In genomic region chr19:2944775-2945574, GRCh38 we compare ENCODE assay signal across 1 cellular context.
TF ChIP-seq lines count a peak whose summit lies in the region.

ZNF77 (minus strand) TSS chr19:2944971; CDS start chr19:2944840, 131 bp downstream.

TF ChIP-seq in HepG2, 621 proteins besides CTCF, POLR2A, EP300 and RAD21 (continued from another document and continues in another):
- peak; percentile 46 for TF ChIP-seq IKZF4 (CRISPR knock-in tag; IDR thresholded peaks at IDR 0.05; ENCODE audit: borderline replicate concordance, low read depth, not compliant biosample characterization)
- no peak for TF ChIP-seq CENPT (CRISPR knock-in tag; IDR thresholded peaks at IDR 0.05; ENCODE audit: low read depth)
- peak; percentile 54 for TF ChIP-seq MED1 (CRISPR knock-in tag; IDR thresholded peaks at IDR 0.05)
- 0 out of 2 replicates have a peak, but pooled peaks have one; percentile 62 for TF ChIP-seq ZNF160 (CRISPR knock-in tag; IDR thresholded peaks at IDR 0.05)
- peak; percentile 24 to 65; a peak in 3 of 4 replicates for TF ChIP-seq HMGXB4 (CRISPR knock-in tag; IDR thresholded peaks at IDR 0.05; ENCODE audit: borderline replicate concordance in 1 of 2, low read depth in 1 of 2)
- TF ChIP-seq ZNF547 (CRISPR knock-in tag; IDR thresholded peaks at IDR 0.05), result peak; percentile 78
- peak; percentile 66; the same call in 1 of the 2 replicates for TF ChIP-seq ZSCAN29 (CRISPR knock-in tag; conservative IDR thresholded peaks at IDR 0.05)
- TF ChIP-seq SNAPC4 (CRISPR knock-in tag; IDR thresholded peaks at IDR 0.05), result 0 out of 2 replicates have a peak, but pooled peaks have one; percentile 28
- TF ChIP-seq ZKSCAN1 (IDR thresholded peaks at IDR 0.05; ENCODE audit: low read length), result no peak
- TF ChIP-seq ELK4 (CRISPR knock-in tag; IDR thresholded peaks at IDR 0.05; ENCODE audit: borderline replicate concordance), result no peak
- peak; percentile 10 for TF ChIP-seq ZSCAN9 (CRISPR knock-in tag; IDR thresholded peaks at IDR 0.05; ENCODE audit: borderline replicate concordance)
- peak; percentile 28; the same call in 1 of the 2 replicates for TF ChIP-seq ZNF12 (CRISPR knock-in tag; IDR thresholded peaks at IDR 0.05)
- TF ChIP-seq GABPA (IDR thresholded peaks at IDR 0.05; ENCODE audit: low read depth, low read length), result no peak
- TF ChIP-seq GABPA (CRISPR knock-in tag; IDR thresholded peaks at IDR 0.05; ENCODE audit: low read depth), result peak; percentile 43
- peak; percentile 90 for TF ChIP-seq SAP130 (CRISPR knock-in tag; IDR thresholded peaks at IDR 0.05; ENCODE audit: low read depth)
- peak; percentile 73; the same call in 1 of the 2 replicates for TF ChIP-seq KAT7 (CRISPR knock-in tag; IDR thresholded peaks at IDR 0.05; ENCODE audit: borderline replicate concordance)
- TF ChIP-seq ZNF224 (CRISPR knock-in tag; IDR thresholded peaks at IDR 0.05), result peak; percentile 72; the same call in 1 of the 2 replicates
- TF ChIP-seq RXRB (CRISPR knock-in tag; IDR thresholded peaks at IDR 0.05; ENCODE audit: borderline replicate concordance), result peak; percentile 32; the same call in 1 of the 2 replicates
- peak; percentile 89 for TF ChIP-seq ZC3H13 (CRISPR knock-in tag; IDR thresholded peaks at IDR 0.05)
- no peak for TF ChIP-seq SRF (IDR thresholded peaks at IDR 0.05; ENCODE audit: low read depth, low read length)
- no peak for TF ChIP-seq CEBPG (CRISPR knock-in tag; IDR thresholded peaks at IDR 0.05)
- TF ChIP-seq HOXD1 (CRISPR knock-in tag; IDR thresholded peaks at IDR 0.05), result no peak
- TF ChIP-seq CHD4 (IDR thresholded peaks at IDR 0.05; ENCODE audit: borderline replicate concordance, low read length), result peak; percentile 94
- TF ChIP-seq ZSCAN30 (CRISPR knock-in tag; IDR thresholded peaks at IDR 0.05), result no peak
- peak; percentile 86 for TF ChIP-seq CCDC6 (CRISPR knock-in tag; IDR thresholded peaks at IDR 0.05)
- TF ChIP-seq XRCC5 (optimal IDR thresholded peaks at IDR 0.05; ENCODE audit: low read length), result peak; percentile 23
- TF ChIP-seq CHCHD3 (CRISPR knock-in tag; IDR thresholded peaks at IDR 0.05), result 0 out of 2 replicates have a peak, but pooled peaks have one; percentile 9
- no peak for TF ChIP-seq SOX13 (IDR thresholded peaks at IDR 0.05)
- TF ChIP-seq SOX13 (CRISPR knock-in tag; conservative IDR thresholded peaks at IDR 0.05 in 1 of 2, IDR thresholded peaks at IDR 0.05 in 1 of 2), result peak; percentile 6 to 8; a peak in 1 of 4 replicates
- no peak for TF ChIP-seq SMC3 (IDR thresholded peaks at IDR 0.05; ENCODE audit: low read length)
- TF ChIP-seq KDM5A (IDR thresholded peaks at IDR 0.05; ENCODE audit: borderline replicate concordance, low read length), result peak; percentile 80; the same call in 1 of the 2 replicates
- no peak for TF ChIP-seq ZNF282 (IDR thresholded peaks at IDR 0.05; ENCODE audit: partially characterized antibody)
- TF ChIP-seq, protein P1, sequence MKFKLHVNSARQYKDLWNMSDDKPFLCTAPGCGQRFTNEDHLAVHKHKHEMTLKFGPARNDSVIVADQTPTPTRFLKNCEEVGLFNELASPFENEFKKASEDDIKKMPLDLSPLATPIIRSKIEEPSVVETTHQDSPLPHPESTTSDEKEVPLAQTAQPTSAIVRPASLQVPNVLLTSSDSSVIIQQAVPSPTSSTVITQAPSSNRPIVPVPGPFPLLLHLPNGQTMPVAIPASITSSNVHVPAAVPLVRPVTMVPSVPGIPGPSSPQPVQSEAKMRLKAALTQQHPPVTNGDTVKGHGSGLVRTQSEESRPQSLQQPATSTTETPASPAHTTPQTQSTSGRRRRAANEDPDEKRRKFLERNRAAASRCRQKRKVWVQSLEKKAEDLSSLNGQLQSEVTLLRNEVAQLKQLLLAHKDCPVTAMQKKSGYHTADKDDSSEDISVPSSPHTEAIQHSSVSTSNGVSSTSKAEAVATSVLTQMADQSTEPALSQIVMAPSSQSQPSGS (CRISPR knock-in tag; IDR thresholded peaks at IDR 0.05), result peak; percentile 76; the same call in 1 of the 2 replicates
- TF ChIP-seq, protein P2, sequence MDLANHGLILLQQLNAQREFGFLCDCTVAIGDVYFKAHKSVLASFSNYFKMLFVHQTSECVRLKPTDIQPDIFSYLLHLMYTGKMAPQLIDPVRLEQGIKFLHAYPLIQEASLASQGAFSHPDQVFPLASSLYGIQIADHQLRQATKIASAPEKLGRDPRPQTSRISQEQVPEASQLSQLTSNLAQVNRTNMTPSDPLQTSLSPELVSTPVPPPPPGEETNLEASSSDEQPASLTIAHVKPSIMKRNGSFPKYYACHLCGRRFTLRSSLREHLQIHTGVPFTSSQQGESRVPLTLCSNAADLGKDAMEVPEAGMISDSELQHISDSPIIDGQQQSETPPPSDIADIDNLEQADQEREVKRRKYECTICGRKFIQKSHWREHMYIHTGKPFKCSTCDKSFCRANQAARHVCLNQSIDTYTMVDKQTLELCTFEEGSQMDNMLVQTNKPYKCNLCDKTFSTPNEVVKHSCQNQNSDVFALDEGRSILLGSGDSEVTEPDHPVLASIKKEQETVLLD (CRISPR knock-in tag; IDR thresholded peaks at IDR 0.05; ENCODE audit: low read depth), result peak; percentile 17
- no peak for TF ChIP-seq NFIB (CRISPR knock-in tag; IDR thresholded peaks at IDR 0.05; ENCODE audit: borderline replicate concordance)
- TF ChIP-seq GLMP (CRISPR knock-in tag; IDR thresholded peaks at IDR 0.05; ENCODE audit: borderline replicate concordance), result no peak
- peak; percentile 82 for TF ChIP-seq MAX (IDR thresholded peaks at IDR 0.05)
- TF ChIP-seq ZNF766 (CRISPR knock-in tag; IDR thresholded peaks at IDR 0.05; ENCODE audit: borderline replicate concordance), result peak; percentile 52; the same call in 1 of the 2 replicates
- TF ChIP-seq JDP2 (CRISPR knock-in tag; IDR thresholded peaks at IDR 0.05; ENCODE audit: borderline replicate concordance), result no peak
- no peak for TF ChIP-seq THYN1 (CRISPR knock-in tag; IDR thresholded peaks at IDR 0.05; ENCODE audit: borderline replicate concordance, low read depth)
- TF ChIP-seq NFYB (CRISPR knock-in tag; IDR thresholded peaks at IDR 0.05), result peak; percentile 99
- TF ChIP-seq SMAD3 (CRISPR knock-in tag; IDR thresholded peaks at IDR 0.05), result peak; percentile 56; the same call in 1 of the 2 replicates
- TF ChIP-seq ZNF605 (CRISPR knock-in tag; IDR thresholded peaks at IDR 0.05), result peak; percentile 82
- TF ChIP-seq, protein P3, sequence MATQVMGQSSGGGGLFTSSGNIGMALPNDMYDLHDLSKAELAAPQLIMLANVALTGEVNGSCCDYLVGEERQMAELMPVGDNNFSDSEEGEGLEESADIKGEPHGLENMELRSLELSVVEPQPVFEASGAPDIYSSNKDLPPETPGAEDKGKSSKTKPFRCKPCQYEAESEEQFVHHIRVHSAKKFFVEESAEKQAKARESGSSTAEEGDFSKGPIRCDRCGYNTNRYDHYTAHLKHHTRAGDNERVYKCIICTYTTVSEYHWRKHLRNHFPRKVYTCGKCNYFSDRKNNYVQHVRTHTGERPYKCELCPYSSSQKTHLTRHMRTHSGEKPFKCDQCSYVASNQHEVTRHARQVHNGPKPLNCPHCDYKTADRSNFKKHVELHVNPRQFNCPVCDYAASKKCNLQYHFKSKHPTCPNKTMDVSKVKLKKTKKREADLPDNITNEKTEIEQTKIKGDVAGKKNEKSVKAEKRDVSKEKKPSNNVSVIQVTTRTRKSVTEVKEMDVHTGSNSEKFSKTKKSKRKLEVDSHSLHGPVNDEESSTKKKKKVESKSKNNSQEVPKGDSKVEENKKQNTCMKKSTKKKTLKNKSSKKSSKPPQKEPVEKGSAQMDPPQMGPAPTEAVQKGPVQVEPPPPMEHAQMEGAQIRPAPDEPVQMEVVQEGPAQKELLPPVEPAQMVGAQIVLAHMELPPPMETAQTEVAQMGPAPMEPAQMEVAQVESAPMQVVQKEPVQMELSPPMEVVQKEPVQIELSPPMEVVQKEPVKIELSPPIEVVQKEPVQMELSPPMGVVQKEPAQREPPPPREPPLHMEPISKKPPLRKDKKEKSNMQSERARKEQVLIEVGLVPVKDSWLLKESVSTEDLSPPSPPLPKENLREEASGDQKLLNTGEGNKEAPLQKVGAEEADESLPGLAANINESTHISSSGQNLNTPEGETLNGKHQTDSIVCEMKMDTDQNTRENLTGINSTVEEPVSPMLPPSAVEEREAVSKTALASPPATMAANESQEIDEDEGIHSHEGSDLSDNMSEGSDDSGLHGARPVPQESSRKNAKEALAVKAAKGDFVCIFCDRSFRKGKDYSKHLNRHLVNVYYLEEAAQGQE (IDR thresholded peaks at IDR 0.05; ENCODE audit: borderline replicate concordance in 1 of 2, low read depth in 1 of 2, low read length in 2 of 2), result no peak
- no peak for TF ChIP-seq SOX6 (IDR thresholded peaks at IDR 0.05)
- TF ChIP-seq SOX6 (CRISPR knock-in tag; IDR thresholded peaks at IDR 0.05), result peak; percentile 70
- no peak; the same call in 1 of the 2 replicates for TF ChIP-seq ZC3H4 (CRISPR knock-in tag; IDR thresholded peaks at IDR 0.05; ENCODE audit: borderline replicate concordance)
- TF ChIP-seq SKI (IDR thresholded peaks at IDR 0.05; ENCODE audit: partially characterized antibody), result peak; percentile 17
- TF ChIP-seq, protein P4, sequence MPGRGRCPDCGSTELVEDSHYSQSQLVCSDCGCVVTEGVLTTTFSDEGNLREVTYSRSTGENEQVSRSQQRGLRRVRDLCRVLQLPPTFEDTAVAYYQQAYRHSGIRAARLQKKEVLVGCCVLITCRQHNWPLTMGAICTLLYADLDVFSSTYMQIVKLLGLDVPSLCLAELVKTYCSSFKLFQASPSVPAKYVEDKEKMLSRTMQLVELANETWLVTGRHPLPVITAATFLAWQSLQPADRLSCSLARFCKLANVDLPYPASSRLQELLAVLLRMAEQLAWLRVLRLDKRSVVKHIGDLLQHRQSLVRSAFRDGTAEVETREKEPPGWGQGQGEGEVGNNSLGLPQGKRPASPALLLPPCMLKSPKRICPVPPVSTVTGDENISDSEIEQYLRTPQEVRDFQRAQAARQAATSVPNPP (CRISPR knock-in tag; IDR thresholded peaks at IDR 0.05), result peak; percentile 82
- peak; percentile 86 for TF ChIP-seq HDAC2 (CRISPR knock-in tag; IDR thresholded peaks at IDR 0.05)
- TF ChIP-seq PCBP2 (optimal IDR thresholded peaks at IDR 0.05; ENCODE audit: low read depth, low read length, poor library complexity, severe bottlenecking), result no peak
